In genomic region chr1:225447649-225448048, GRCh38 we compare ENCODE assay signal across 11 cellular contexts. TPM values are rescaled to one million over a fixed set of nuclear protein-coding genes. Genes with fewer than 3 reads are reported as not detected.
DNase-seq lines count a peak whose midpoint lies in the region; ATAC-seq, FAIRE-seq and TF ChIP-seq lines count a peak whose summit lies in the region.
"Had no signal": no experiment of that assay in that cellular context is flagged by ENCODE, and none has a peak within 500 bp of the region (broad histone marks: within the 10 kb centered on the region; RNA-seq: fewer than 3 reads in every experiment).

No MANE protein-coding gene starts in this region.

- no peak overlapping the region for H3K4me3 ChIP-seq in naive thymus-derived CD4-positive, alpha-beta T cell (ENCODE audit: low read length)
- H3K4me3 ChIP-seq in vagina (peak overlapping the region in 1 of 2 donors; percentile 18), H7 (ENCODE audit: insufficient read depth, low read depth, low read length) (no peak overlapping the region)

- FAIRE-seq in urothelium cell line (lab: Jason Lieb, UNC): no peak

- no peak overlapping the region for H3K27ac ChIP-seq in naive thymus-derived CD4-positive, alpha-beta T cell (ENCODE audit: low read depth, low read length)
- peak overlapping the region; percentile 75 for H3K27ac ChIP-seq in vagina

- H3K4me1 Mint-ChIP-seq in activated naive CD4-positive, alpha-beta T cell treated with anti-CD3 and anti-CD28 coated beads, Interleukin-2, amount 50 U/mL, for 24 hours: peaks cover 69% of the 10 kb centered on the region
- peaks cover 70% of the 10 kb centered on the region for H3K4me1 Mint-ChIP-seq in activated naive CD4-positive, alpha-beta T cell treated with anti-CD3 and anti-CD28 coated beads, Interleukin-2, amount 10 ng/mL, durations not matched to agents 7 days and 5 days
- H3K4me1 Mint-ChIP-seq in naive thymus-derived CD4-positive, alpha-beta T cell: peaks cover 51 to 72% (median 62%) of the 10 kb centered on the region in 7 donors

- TF ChIP-seq POLR2A in vagina (IDR thresholded peaks at IDR 0.05): no peak

- DNase-seq in activated naive CD4-positive, alpha-beta T cell treated with anti-CD3 and anti-CD28 coated beads, Interleukin-2, amount 10 ng/mL, durations not matched to agents 7 days and 5 days: no peak
- DNase-seq in fibroblast of peridontal ligament (ENCODE audit: extremely low read depth) (peak; percentile 60), vagina (ENCODE audit: extremely low spot score in 2 of 2) (peak in 1 of 2 donors; percentile 84), urothelium cell line (ENCODE audit: low spot score) (no peak), H7 (no peak), COLO829 (ENCODE audit: low spot score) (no peak)
- no peak for DNase-seq in naive thymus-derived CD4-positive, alpha-beta T cell
- DNase-seq: activated CD4-positive, alpha-beta T cell treated with anti-CD3 and anti-CD28 coated beads, Interleukin-2, amount 50 U/mL, for 4 hours; naive B cell; NK-92 treated with Interleukin-12 subunit alpha and Interleukin-12 subunit beta, amount 100 ng/mL, for 24 hours had no signal

- peaks cover 21 to 37% of the 10 kb centered on the region in 2 donors for H3K4me1 ChIP-seq in naive thymus-derived CD4-positive, alpha-beta T cell (ENCODE audit: control insufficient read depth in 2 of 2, insufficient read depth in 2 of 2, low read length in 2 of 2)
- H3K4me1 ChIP-seq in vagina: peaks cover 59% of the 10 kb centered on the region

- peak overlapping the region; percentile 65 for H3K27ac Mint-ChIP-seq in activated naive CD4-positive, alpha-beta T cell treated with anti-CD3 and anti-CD28 coated beads, Interleukin-2, amount 50 U/mL, for 24 hours
- no peak overlapping the region for H3K27ac Mint-ChIP-seq in activated naive CD4-positive, alpha-beta T cell treated with anti-CD3 and anti-CD28 coated beads, Interleukin-2, amount 10 ng/mL, durations not matched to agents 7 days and 5 days
- peak overlapping the region in 8 of 9 donors; percentile 21 to 94 (median 55) for H3K27ac Mint-ChIP-seq in naive thymus-derived CD4-positive, alpha-beta T cell

- H3K27me3 ChIP-seq in naive thymus-derived CD4-positive, alpha-beta T cell (ENCODE audit: control insufficient read depth in 2 of 2, insufficient read depth in 2 of 2, low read length in 2 of 2): no peaks in the 10 kb centered on the region
- H3K27me3 ChIP-seq in vagina (no peaks in the 10 kb centered on the region), H7 (ENCODE audit: control insufficient read depth, insufficient read depth, low read length) (peaks cover 2% of the 10 kb centered on the region; the same call in 1 of the 2 replicates)

- POLR2A ChIA-PET in naive thymus-derived CD4-positive, alpha-beta T cell (lab: Charles Lee): interaction anchor here (1.1 to 8.4 kb wide), 5 partner anchors 9 to 20 kb away, joined by 3 to 236 read pairs (median 12); partner anchors contain the start of gene LBR

- no peaks in the 10 kb centered on the region for H3K27me3 Mint-ChIP-seq in activated naive CD4-positive, alpha-beta T cell treated with anti-CD3 and anti-CD28 coated beads, Interleukin-2, amount 50 U/mL, for 24 hours
- H3K27me3 Mint-ChIP-seq in activated naive CD4-positive, alpha-beta T cell treated with anti-CD3 and anti-CD28 coated beads, Interleukin-2, amount 10 ng/mL, durations not matched to agents 7 days and 5 days: peaks cover 13% of the 10 kb centered on the region
- H3K27me3 Mint-ChIP-seq in naive thymus-derived CD4-positive, alpha-beta T cell: peaks cover 0 to 2% (median 0%) of the 10 kb centered on the region in 5 donors

- TF ChIP-seq CTCF in vagina (IDR thresholded peaks at IDR 0.05): no peak

- ATAC-seq in naive thymus-derived CD4-positive, alpha-beta T cell: no peak

- no peaks in the 10 kb centered on the region for H3K9me3 ChIP-seq in naive thymus-derived CD4-positive, alpha-beta T cell (ENCODE audit: control insufficient read depth in 2 of 3, low read length in 3 of 3)
- no peaks in the 10 kb centered on the region for H3K9me3 ChIP-seq in vagina

- intact Hi-C loops in naive thymus-derived CD4-positive, alpha-beta T cell (cut with micrococcal nuclease): loop anchor here (5.0 to 10.0 kb wide), 2 partner anchors 615 to 857 kb away; partner anchors contain the start of genes H3-3A (in 1 of the 2) and LIN9 (in 1 of the 2)
- intact Hi-C loops in vagina (cut with DNase I): no loop called here

- CTCF ChIA-PET in activated naive CD4-positive, alpha-beta T cell treated with anti-CD3 and anti-CD28 coated beads, Interleukin-2, amount 10 ng/mL, durations not matched to agents 7 days and 5 days (lab: Charles Lee): no interaction called here
- CTCF ChIA-PET in naive thymus-derived CD4-positive, alpha-beta T cell (lab: Charles Lee): interaction anchor here (1.6 kb wide), 1 partner anchor 21 kb away, joined by 5 read pairs; no protein-coding TSS in a partner anchor

- H3K36me3 ChIP-seq in naive thymus-derived CD4-positive, alpha-beta T cell (ENCODE audit: control insufficient read depth in 2 of 3, insufficient read depth in 3 of 3, low read length in 3 of 3): no peaks in the 10 kb centered on the region
- H3K36me3 ChIP-seq in vagina (no peaks in the 10 kb centered on the region), H7 (replicated peaks; ENCODE audit: control insufficient read depth, insufficient read depth, low read length) (no peaks in the 10 kb centered on the region)

- no peak overlapping the region for H3K4me3 Mint-ChIP-seq in activated naive CD4-positive, alpha-beta T cell treated with anti-CD3 and anti-CD28 coated beads, Interleukin-2, amount 50 U/mL, for 24 hours
- H3K4me3 Mint-ChIP-seq in activated naive CD4-positive, alpha-beta T cell treated with anti-CD3 and anti-CD28 coated beads, Interleukin-2, amount 10 ng/mL, durations not matched to agents 7 days and 5 days: no peak overlapping the region
- peak overlapping the region in 2 of 10 donors; percentile 16 to 56 for H3K4me3 Mint-ChIP-seq in naive thymus-derived CD4-positive, alpha-beta T cell

- H3K36me3 Mint-ChIP-seq in activated naive CD4-positive, alpha-beta T cell treated with anti-CD3 and anti-CD28 coated beads, Interleukin-2, amount 50 U/mL, for 24 hours: no peaks in the 10 kb centered on the region
- no peaks in the 10 kb centered on the region for H3K36me3 Mint-ChIP-seq in activated naive CD4-positive, alpha-beta T cell treated with anti-CD3 and anti-CD28 coated beads, Interleukin-2, amount 10 ng/mL, durations not matched to agents 7 days and 5 days
- H3K36me3 Mint-ChIP-seq in naive thymus-derived CD4-positive, alpha-beta T cell: peaks cover 0 to 8% (median 0%) of the 10 kb centered on the region in 5 donors
- H3K36me3 Mint-ChIP-seq: naive B cell had no signal

- no peaks in the 10 kb centered on the region for H3K9me3 Mint-ChIP-seq in activated naive CD4-positive, alpha-beta T cell treated with anti-CD3 and anti-CD28 coated beads, Interleukin-2, amount 50 U/mL, for 24 hours
- no peaks in the 10 kb centered on the region for H3K9me3 Mint-ChIP-seq in activated naive CD4-positive, alpha-beta T cell treated with anti-CD3 and anti-CD28 coated beads, Interleukin-2, amount 10 ng/mL, durations not matched to agents 7 days and 5 days
- peaks cover 0 to 7% (median 0%) of the 10 kb centered on the region in 11 donors for H3K9me3 Mint-ChIP-seq in naive thymus-derived CD4-positive, alpha-beta T cell
- H3K9me3 Mint-ChIP-seq: naive B cell had no signal

RNA-seq across cellular contexts. Expression of gene LBR, which starts 19.8 kb away (rescaled TPM):
- total RNA-seq in naive thymus-derived CD4-positive, alpha-beta T cell: 100 to 1,000 TPM; 104 to 220 (median 132) TPM
- 100 to 1,000 TPM; 115 to 117 TPM for polyA plus RNA-seq in naive thymus-derived CD4-positive, alpha-beta T cell
- 41.5 TPM for total RNA-seq in vagina
- total RNA-seq in H7 (2014; rRNA removed; shearing (Covaris generic)): 82.6 and 97.1 TPM in 2 replicates
